In the genomic region with DNA sequence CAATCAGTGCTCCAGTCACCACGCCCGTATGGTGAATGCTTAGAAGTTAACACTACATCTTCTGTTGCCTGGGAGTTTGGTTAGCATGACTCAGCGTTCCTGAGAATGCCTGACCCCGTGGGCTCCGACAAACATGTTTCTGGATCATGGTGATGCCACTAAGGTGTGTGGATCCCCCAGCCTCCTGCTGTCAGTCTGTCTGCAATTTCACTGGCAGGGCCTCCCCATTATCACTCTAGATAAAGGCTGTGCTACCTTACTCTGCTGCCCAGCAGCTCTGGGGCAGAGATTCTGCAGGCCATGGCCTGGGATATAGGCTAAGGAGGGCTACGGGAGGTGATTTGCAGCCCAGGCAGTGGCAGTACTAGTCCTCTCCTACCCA, we compare ENCODE assay signal across 13 cellular contexts.
DNase-seq lines count a peak whose midpoint lies in the region; ATAC-seq and TF ChIP-seq lines count a peak whose summit lies in the region.
"Had no signal": no experiment of that assay in that cellular context is flagged by ENCODE, and none has a peak within 500 bp of the region (broad histone marks: within the 10 kb centered on the region; RNA-seq: fewer than 3 reads in every experiment).

No MANE protein-coding gene starts in this region.

- H3K36me3 ChIP-seq in osteoblast (ENCODE audit: insufficient read depth, low read length): no peaks in the 10 kb centered on the region

- no peaks in the 10 kb centered on the region for H3K79me2 ChIP-seq in osteoblast (ENCODE audit: insufficient read depth, low read length)

- no peaks in the 10 kb centered on the region for H3K27me3 ChIP-seq in osteoblast (ENCODE audit: insufficient read depth, low read length)

- peak; percentile 75 for DNase-seq in ELR (ENCODE audit: low read depth)
- DNase-seq in fibroblast of pulmonary artery (ENCODE audit: low read depth): peak; percentile 82
- DNase-seq in osteoblast (ENCODE audit: insufficient read length, low spot score, missing footprints): peak; percentile 89
- DNase-seq in DMS 273 treated with DMSO at 0.1 percent for 48 hours (lab: John Stamatoyannopoulos, UW): no peak
- DNase-seq in KBM-7: no peak
- DNase-seq: activated CD8-positive, alpha-beta memory T cell treated with anti-CD3 and anti-CD28 coated beads, Interleukin-2, amount 10 ng/mL, durations not matched to agents 7 days and 5 days; aorta; foreskin melanocyte; Karpas-422; NCI-H526 treated with DMSO at 0.1 percent for 48 hours had no signal

- no peaks in the 10 kb centered on the region for H4K20me1 ChIP-seq in osteoblast (ENCODE audit: insufficient read depth, low read length)

- no peaks in the 10 kb centered on the region for H3K9me3 ChIP-seq in osteoblast (ENCODE audit: low read depth, low read length)

- H3K4me3 ChIP-seq in fibroblast of pulmonary artery (replicated peaks; ENCODE audit: low read depth, low read length): no peak overlapping the region
- no peak overlapping the region for H3K4me3 ChIP-seq in osteoblast (ENCODE audit: insufficient read depth, low read length)

- peaks cover 39% of the 10 kb centered on the region for H3K4me1 ChIP-seq in osteoblast (ENCODE audit: insufficient read depth, low read length)

- H3K4me2 ChIP-seq in osteoblast (ENCODE audit: insufficient read depth, low read length): no peak overlapping the region

- ATAC-seq in SK-N-SH treated with all-trans-retinoic acid at 6 μM for 48 hours (peak; percentile 56), HG02571 (IDR thresholded peaks at IDR 0.05; ENCODE audit: unreplicated experiment) (no peak), GM21825 (IDR thresholded peaks at IDR 0.05; ENCODE audit: unreplicated experiment) (no peak)
- ATAC-seq: activated CD8-positive, alpha-beta memory T cell treated with anti-CD3 and anti-CD28 coated beads, Interleukin-2, amount 10 ng/mL, durations not matched to agents 7 days and 5 days had no signal

- in situ Hi-C loops in KBM-7 (cut with MboI; ENCODE audit: low pct_unique_long_range_greater_than_20kb, low sequenced_read_pairs): no loop called here

- TF ChIP-seq CTCF in fibroblast of pulmonary artery (IDR thresholded peaks at IDR 0.05; ENCODE audit: low read length, missing control alignments) (no peak), osteoblast (IDR thresholded peaks at IDR 0.05; ENCODE audit: extremely low read depth, low read depth, low read length) (no peak)

- peak overlapping the region; percentile 38 for H3K27ac ChIP-seq in osteoblast (ENCODE audit: low read depth, low read length)

- H2AFZ ChIP-seq in osteoblast (ENCODE audit: low read length): peak overlapping the region; percentile 38

TF ChIP-seq in SK-N-SH treated with all-trans-retinoic acid at 6 μM for 48 hours, 23 proteins besides CTCF, POLR2A, EP300 and RAD21:
- TF ChIP-seq ZNF565 (CRISPR knock-in tag; conservative IDR thresholded peaks at IDR 0.05; ENCODE audit: low read depth) (no peak), CSRNP3 (CRISPR knock-in tag; IDR thresholded peaks at IDR 0.05) (no peak), BACH2 (CRISPR knock-in tag; IDR thresholded peaks at IDR 0.05; ENCODE audit: borderline replicate concordance) (peak; percentile 9; the same call in 1 of the 2 replicates), CSDC2 (CRISPR knock-in tag; IDR thresholded peaks at IDR 0.05) (0 out of 2 replicates have a peak, but pooled peaks have one; percentile 14), GLIS3 (CRISPR knock-in tag; IDR thresholded peaks at IDR 0.05) (no peak), ZFP3 (CRISPR knock-in tag; IDR thresholded peaks at IDR 0.05) (no peak; the same call in 1 of the 2 replicates), ZNF70 (CRISPR knock-in tag; IDR thresholded peaks at IDR 0.05) (peak; percentile 70; the same call in 1 of the 2 replicates)
TF ChIP-seq in SK-N-SH treated with all-trans-retinoic acid at 6 μM for 48 hours: peak in this region for 3.

Comparison
In these comparisons a context has a peak if more than half of its experiments do, and no peak if none do; other contexts are left out.
1. DNase-seq: peak in ELR (single experiment), fibroblast of pulmonary artery (single experiment) and osteoblast (single experiment); none in DMS 273 treated with DMSO at 0.1 percent for 48 hours (single experiment) and KBM-7 (single experiment).